In genomic region chr1:9233942-9234222, GRCh38 we compare ENCODE assay signal across 1 cellular context.
TF ChIP-seq lines count a peak whose summit lies in the region.

No MANE protein-coding gene starts in this region.

TF ChIP-seq in GM12878, 131 proteins besides CTCF, POLR2A, EP300 and RAD21 (continued from another document):
- TF ChIP-seq E4F1 (IDR thresholded peaks at IDR 0.05; ENCODE audit: borderline replicate concordance, partially characterized antibody): no peak
- TF ChIP-seq JUNB (IDR thresholded peaks at IDR 0.05): no peak
- TF ChIP-seq NFIC (IDR thresholded peaks at IDR 0.05; ENCODE audit: low read depth, low read length): no peak
- no peak for TF ChIP-seq E2F4 (IDR thresholded peaks at IDR 0.05; ENCODE audit: low read depth, low read length)
